In genomic region chr3:40523781-40524180, GRCh38 we compare ENCODE assay signal across 1 cellular context.
TF ChIP-seq lines count a peak whose summit lies in the region.

No MANE protein-coding gene starts in this region.

TF ChIP-seq in GM12878, 131 proteins besides CTCF, POLR2A, EP300 and RAD21:
- TF ChIP-seq NFXL1 (IDR thresholded peaks at IDR 0.05; ENCODE audit: borderline replicate concordance) (no peak), BCLAF1 (IDR thresholded peaks at IDR 0.05) (no peak), CREB1 (IDR thresholded peaks at IDR 0.05; ENCODE audit: low read depth) (no peak), NR2C2 (IDR thresholded peaks at IDR 0.05; ENCODE audit: borderline replicate concordance, control insufficient read depth, insufficient read length, low read depth) (no peak), CBX5 (IDR thresholded peaks at IDR 0.05; ENCODE audit: low read depth) (no peak), NKRF (conservative IDR thresholded peaks at IDR 0.05) (no peak), ASH2L (IDR thresholded peaks at IDR 0.05; ENCODE audit: borderline replicate concordance, low read depth) (no peak), CBX3 (IDR thresholded peaks at IDR 0.05; ENCODE audit: borderline replicate concordance, low read depth) (no peak), BHLHE40 (IDR thresholded peaks at IDR 0.05; ENCODE audit: borderline replicate concordance in 1 of 2, low read depth in 2 of 2, low read length in 1 of 2) (no peak), ETV6 (conservative IDR thresholded peaks at IDR 0.05 in 1 of 2, IDR thresholded peaks at IDR 0.05 in 1 of 2; ENCODE audit: borderline replicate concordance in 1 of 2, low read depth in 1 of 2) (no peak), HDGF (IDR thresholded peaks at IDR 0.05) (no peak), ZBED1 (IDR thresholded peaks at IDR 0.05; ENCODE audit: borderline replicate concordance) (no peak), FOXM1 (IDR thresholded peaks at IDR 0.05; ENCODE audit: low read depth, low read length) (no peak), IRF3 (IDR thresholded peaks at IDR 0.05) (no peak), NFYA (IDR thresholded peaks at IDR 0.05; ENCODE audit: borderline replicate concordance, low read depth, low read length) (no peak), NFIC (IDR thresholded peaks at IDR 0.05; ENCODE audit: low read depth, low read length) (no peak), BRCA1 (IDR thresholded peaks at IDR 0.05; ENCODE audit: low read depth, low read length) (no peak)
- TF ChIP-seq, protein P1, sequence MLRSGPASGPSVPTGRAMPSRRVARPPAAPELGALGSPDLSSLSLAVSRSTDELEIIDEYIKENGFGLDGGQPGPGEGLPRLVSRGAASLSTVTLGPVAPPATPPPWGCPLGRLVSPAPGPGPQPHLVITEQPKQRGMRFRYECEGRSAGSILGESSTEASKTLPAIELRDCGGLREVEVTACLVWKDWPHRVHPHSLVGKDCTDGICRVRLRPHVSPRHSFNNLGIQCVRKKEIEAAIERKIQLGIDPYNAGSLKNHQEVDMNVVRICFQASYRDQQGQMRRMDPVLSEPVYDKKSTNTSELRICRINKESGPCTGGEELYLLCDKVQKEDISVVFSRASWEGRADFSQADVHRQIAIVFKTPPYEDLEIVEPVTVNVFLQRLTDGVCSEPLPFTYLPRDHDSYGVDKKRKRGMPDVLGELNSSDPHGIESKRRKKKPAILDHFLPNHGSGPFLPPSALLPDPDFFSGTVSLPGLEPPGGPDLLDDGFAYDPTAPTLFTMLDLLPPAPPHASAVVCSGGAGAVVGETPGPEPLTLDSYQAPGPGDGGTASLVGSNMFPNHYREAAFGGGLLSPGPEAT (IDR thresholded peaks at IDR 0.05; ENCODE audit: low read depth) = no peak
- TF ChIP-seq, protein P2, sequence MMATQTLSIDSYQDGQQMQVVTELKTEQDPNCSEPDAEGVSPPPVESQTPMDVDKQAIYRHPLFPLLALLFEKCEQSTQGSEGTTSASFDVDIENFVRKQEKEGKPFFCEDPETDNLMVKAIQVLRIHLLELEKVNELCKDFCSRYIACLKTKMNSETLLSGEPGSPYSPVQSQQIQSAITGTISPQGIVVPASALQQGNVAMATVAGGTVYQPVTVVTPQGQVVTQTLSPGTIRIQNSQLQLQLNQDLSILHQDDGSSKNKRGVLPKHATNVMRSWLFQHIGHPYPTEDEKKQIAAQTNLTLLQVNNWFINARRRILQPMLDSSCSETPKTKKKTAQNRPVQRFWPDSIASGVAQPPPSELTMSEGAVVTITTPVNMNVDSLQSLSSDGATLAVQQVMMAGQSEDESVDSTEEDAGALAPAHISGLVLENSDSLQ (IDR thresholded peaks at IDR 0.05) = no peak
- TF ChIP-seq, protein P3, sequence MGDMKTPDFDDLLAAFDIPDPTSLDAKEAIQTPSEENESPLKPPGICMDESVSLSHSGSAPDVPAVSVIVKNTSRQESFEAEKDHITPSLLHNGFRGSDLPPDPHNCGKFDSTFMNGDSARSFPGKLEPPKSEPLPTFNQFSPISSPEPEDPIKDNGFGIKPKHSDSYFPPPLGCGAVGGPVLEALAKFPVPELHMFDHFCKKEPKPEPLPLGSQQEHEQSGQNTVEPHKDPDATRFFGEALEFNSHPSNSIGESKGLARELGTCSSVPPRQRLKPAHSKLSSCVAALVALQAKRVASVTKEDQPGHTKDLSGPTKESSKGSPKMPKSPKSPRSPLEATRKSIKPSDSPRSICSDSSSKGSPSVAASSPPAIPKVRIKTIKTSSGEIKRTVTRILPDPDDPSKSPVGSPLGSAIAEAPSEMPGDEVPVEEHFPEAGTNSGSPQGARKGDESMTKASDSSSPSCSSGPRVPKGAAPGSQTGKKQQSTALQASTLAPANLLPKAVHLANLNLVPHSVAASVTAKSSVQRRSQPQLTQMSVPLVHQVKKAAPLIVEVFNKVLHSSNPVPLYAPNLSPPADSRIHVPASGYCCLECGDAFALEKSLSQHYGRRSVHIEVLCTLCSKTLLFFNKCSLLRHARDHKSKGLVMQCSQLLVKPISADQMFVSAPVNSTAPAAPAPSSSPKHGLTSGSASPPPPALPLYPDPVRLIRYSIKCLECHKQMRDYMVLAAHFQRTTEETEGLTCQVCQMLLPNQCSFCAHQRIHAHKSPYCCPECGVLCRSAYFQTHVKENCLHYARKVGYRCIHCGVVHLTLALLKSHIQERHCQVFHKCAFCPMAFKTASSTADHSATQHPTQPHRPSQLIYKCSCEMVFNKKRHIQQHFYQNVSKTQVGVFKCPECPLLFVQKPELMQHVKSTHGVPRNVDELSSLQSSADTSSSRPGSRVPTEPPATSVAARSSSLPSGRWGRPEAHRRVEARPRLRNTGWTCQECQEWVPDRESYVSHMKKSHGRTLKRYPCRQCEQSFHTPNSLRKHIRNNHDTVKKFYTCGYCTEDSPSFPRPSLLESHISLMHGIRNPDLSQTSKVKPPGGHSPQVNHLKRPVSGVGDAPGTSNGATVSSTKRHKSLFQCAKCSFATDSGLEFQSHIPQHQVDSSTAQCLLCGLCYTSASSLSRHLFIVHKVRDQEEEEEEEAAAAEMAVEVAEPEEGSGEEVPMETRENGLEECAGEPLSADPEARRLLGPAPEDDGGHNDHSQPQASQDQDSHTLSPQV (IDR thresholded peaks at IDR 0.05) = no peak
